ENCODE assay signal across 1 cellular context in genomic region chr12:123471374-123472068, GRCh38.
A peak's percentile ranks its signal among the peaks of the same experiment; 100 is the strongest.
TF ChIP-seq lines count a peak whose summit lies in the region.

No MANE protein-coding gene starts in this region.

TF ChIP-seq in HepG2, 621 proteins besides CTCF, POLR2A, EP300 and RAD21:
- peak; percentile 12; the same call in 1 of the 2 replicates for TF ChIP-seq ZBTB42 (CRISPR knock-in tag; IDR thresholded peaks at IDR 0.05)
- 0 out of 2 replicates have a peak, but pooled peaks have one; percentile 20 for TF ChIP-seq ZNF772 (CRISPR knock-in tag; IDR thresholded peaks at IDR 0.05)
- TF ChIP-seq ZNF543 (CRISPR knock-in tag; IDR thresholded peaks at IDR 0.05): no peak
- TF ChIP-seq ZNF362 (CRISPR knock-in tag; IDR thresholded peaks at IDR 0.05; ENCODE audit: borderline replicate concordance): peak; percentile 86
- peak; percentile 20 for TF ChIP-seq TEAD3 (CRISPR knock-in tag; optimal IDR thresholded peaks at IDR 0.05; ENCODE audit: borderline replicate concordance)
- TF ChIP-seq CEBPB (IDR thresholded peaks at IDR 0.05; ENCODE audit: borderline replicate concordance, low read depth, low read length): peak; percentile 90
- TF ChIP-seq HOXA3 (CRISPR knock-in tag; IDR thresholded peaks at IDR 0.05): peak; percentile 39; the same call in 1 of the 2 replicates
- TF ChIP-seq ZNF232 (CRISPR knock-in tag; IDR thresholded peaks at IDR 0.05; ENCODE audit: borderline replicate concordance): no peak
- TF ChIP-seq KDM5B (CRISPR knock-in tag; IDR thresholded peaks at IDR 0.05; ENCODE audit: borderline replicate concordance): 0 out of 2 replicates have a peak, but pooled peaks have one; percentile 22
- TF ChIP-seq ZNF207 (IDR thresholded peaks at IDR 0.05; ENCODE audit: borderline replicate concordance): no peak
- TF ChIP-seq SP4 (CRISPR knock-in tag; IDR thresholded peaks at IDR 0.05): 0 out of 2 replicates have a peak, but pooled peaks have one; percentile 33
- TF ChIP-seq CEBPG (CRISPR knock-in tag; IDR thresholded peaks at IDR 0.05): peak; percentile 81
- TF ChIP-seq TBX2 (CRISPR knock-in tag; IDR thresholded peaks at IDR 0.05; ENCODE audit: borderline replicate concordance): 0 out of 2 replicates have a peak, but pooled peaks have one; percentile 18
- peak; percentile 26; the same call in 1 of the 2 replicates for TF ChIP-seq ZNF687 (CRISPR knock-in tag; IDR thresholded peaks at IDR 0.05)
- peak; percentile 92 for TF ChIP-seq ZBTB33 (CRISPR knock-in tag; IDR thresholded peaks at IDR 0.05)
